Comparison of ENCODE assay signal across 21 cellular contexts in the genomic region with DNA sequence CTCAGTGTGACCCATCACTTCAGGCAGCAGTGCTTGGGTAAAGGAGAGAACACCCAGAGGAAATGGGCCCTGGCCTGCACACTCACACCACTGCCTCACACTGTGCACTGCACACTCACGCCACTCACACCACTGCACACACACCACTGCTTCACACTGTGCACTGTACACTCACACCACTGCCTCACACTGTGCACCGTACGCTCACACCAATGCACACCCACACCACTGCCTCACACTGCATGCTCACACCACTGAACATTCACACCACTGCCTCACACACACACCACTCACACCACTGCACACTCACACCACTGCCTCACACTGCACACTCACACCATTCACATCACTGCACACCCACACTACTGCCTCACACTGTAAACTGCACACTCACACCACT. TPM values are rescaled to one million over a fixed set of nuclear protein-coding genes. Genes with fewer than 3 reads are reported as not detected.
"Had no signal": no experiment of that assay in that cellular context is flagged by ENCODE, and none has a peak within 500 bp of the region (broad histone marks: within the 10 kb centered on the region; RNA-seq: fewer than 3 reads in every experiment).

No MANE protein-coding gene starts in this region.

- H3K36me3 ChIP-seq: left ventricle myocardium inferior, prostate gland, right atrium auricular region, upper lobe of left lung, WERI-Rb-1 had no signal

- H3K4me3 ChIP-seq: coronary artery, left ventricle myocardium inferior, prostate gland, right atrium auricular region, upper lobe of left lung had no signal

- H3K4me3 Mint-ChIP-seq: activated naive CD4-positive, alpha-beta T cell treated with anti-CD3 and anti-CD28 coated beads, Interleukin-2, amount 50 U/mL, for 24 hours; naive thymus-derived CD8-positive, alpha-beta T cell had no signal

- H3K27me3 ChIP-seq: right atrium auricular region, upper lobe of left lung had no signal

- H3K27ac ChIP-seq: coronary artery, left ventricle myocardium inferior, prostate gland, right atrium auricular region, upper lobe of left lung, WERI-Rb-1 had no signal

- H3K4me1 ChIP-seq: left ventricle myocardium inferior, prostate gland, right atrium auricular region, upper lobe of left lung had no signal

- H3K27ac Mint-ChIP-seq: activated naive CD4-positive, alpha-beta T cell treated with anti-CD3 and anti-CD28 coated beads, Interleukin-2, amount 50 U/mL, for 24 hours had no signal

- DNase-seq: activated CD4-positive, alpha-beta T cell treated with anti-CD3 and anti-CD28 coated beads, Interleukin-2, amount 50 U/mL, for 4 hours; activated gamma-delta T cell; amniotic stem cell; foreskin melanocyte; kidney glomerular epithelial cell; left ventricle myocardium inferior; naive thymus-derived CD8-positive, alpha-beta T cell; occipital lobe; stimulated activated CD4-positive, alpha-beta T cell treated with anti-CD3 and anti-CD28 coated beads, Interleukin-12 subunit alpha, Interleukin-12 subunit beta, amount 100 ng/mL, for 4 hours; stimulated activated CD4-positive, alpha-beta T cell treated with anti-CD3 and anti-CD28 coated beads, Interleukin-1b, Interleukin-23, amount 100 ng/mL, for 48 hours; stimulated activated CD8-positive, alpha-beta memory T cell treated with anti-CD3 and anti-CD28 coated beads, Interleukin-4, amount 100 ng/mL, for 48 hours; stimulated activated naive CD4-positive, alpha-beta T cell treated with Interleukin-2 at 50 U/mL for 16 hours; upper lobe of left lung; WERI-Rb-1 had no signal

- H3K9me3 ChIP-seq: left ventricle myocardium inferior, prostate gland, right atrium auricular region, upper lobe of left lung had no signal

- ATAC-seq: naive thymus-derived CD8-positive, alpha-beta T cell had no signal

- H3K36me3 Mint-ChIP-seq: activated naive CD4-positive, alpha-beta T cell treated with anti-CD3 and anti-CD28 coated beads, Interleukin-2, amount 50 U/mL, for 24 hours had no signal

- H3K9me3 Mint-ChIP-seq: activated naive CD4-positive, alpha-beta T cell treated with anti-CD3 and anti-CD28 coated beads, Interleukin-2, amount 50 U/mL, for 24 hours had no signal

RNA-seq across cellular contexts. Expression of a gene that starts 53.0 kb away (rescaled TPM):
- total RNA-seq: activated CD8-positive, alpha-beta memory T cell treated with anti-CD3 and anti-CD28 coated beads for 36 hours; epithelial cell of proximal tubule; fibroblast of lung; naive thymus-derived CD8-positive, alpha-beta T cell had no signal
- polyA plus RNA-seq: fibroblast of lung; naive thymus-derived CD8-positive, alpha-beta T cell had no signal
